ENCODE assay signal across 7 cellular contexts in the genomic region with DNA sequence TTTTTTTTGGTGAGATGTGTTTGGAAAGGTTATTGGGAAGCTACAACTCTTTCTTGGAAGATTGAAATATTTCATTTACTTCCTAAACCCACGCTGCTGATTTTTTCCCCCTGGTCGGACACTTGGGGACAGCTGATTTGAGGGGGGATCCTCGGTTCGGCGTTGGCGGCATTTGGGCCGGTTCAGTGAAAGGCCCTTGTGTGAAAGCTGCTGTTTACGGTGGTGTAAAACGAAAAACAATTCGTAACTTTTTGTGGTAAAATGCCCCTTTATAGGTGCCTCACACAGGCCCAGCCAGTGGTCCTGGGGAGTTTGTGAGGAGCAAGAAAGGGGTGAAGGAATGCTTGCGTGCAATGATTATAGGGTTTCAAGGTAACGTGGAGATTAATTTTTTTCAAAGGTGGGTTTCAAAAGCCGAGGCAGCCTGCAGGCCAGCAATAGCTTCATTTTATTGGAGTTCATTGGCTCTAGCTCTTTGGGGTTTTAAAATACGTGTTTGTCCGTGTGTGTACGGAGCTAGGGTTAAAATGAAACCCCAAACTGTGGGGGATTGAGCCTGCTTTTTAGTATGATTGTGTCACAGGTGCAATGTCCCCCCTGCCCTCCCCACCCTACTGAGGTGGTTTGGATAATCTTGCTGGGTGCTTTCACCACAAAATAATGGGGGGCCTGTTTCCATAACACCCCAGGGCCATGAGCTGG.
DNase-seq lines count a peak whose midpoint lies in the region; ATAC-seq and TF ChIP-seq lines count a peak whose summit lies in the region.

No MANE protein-coding gene starts in this region.

- H3K4me3 ChIP-seq in HFF-Myc (replicated peaks; ENCODE audit: low read depth, low read length): peak overlapping the region; percentile 69
- peak overlapping the region; percentile 68 for H3K4me3 ChIP-seq in WI38 (ENCODE audit: low read depth, low read length)
- peak overlapping the region; percentile 47 to 97 (median 76) for H3K4me3 ChIP-seq in spleen

- H3K27ac ChIP-seq in spleen: peak overlapping the region; percentile 73 to 98 (median 94)

- H3K36me3 ChIP-seq in spleen: peaks cover 0 to 39% (median 5%) of the 10 kb centered on the region in 6 donors

- TF ChIP-seq POLR2A in spleen (IDR thresholded peaks at IDR 0.05): no peak

- H3K4me1 ChIP-seq in spleen: peaks cover 16 to 87% (median 82%) of the 10 kb centered on the region in 6 donors

- TF ChIP-seq CTCF in HFF-Myc (IDR thresholded peaks at IDR 0.05; ENCODE audit: low read depth, low read length, missing control alignments) (no peak), WI38 (IDR thresholded peaks at IDR 0.05; ENCODE audit: low read depth, low read length) (no peak), spleen (IDR thresholded peaks at IDR 0.05 in 8 of 11, conservative IDR thresholded peaks at IDR 0.05 in 3 of 11) (no peak)

- 40 to 55% (median 44%) methylated on average over 16 of the region's 16 CpGs for WGBS in spleen, 5 donors

- H3K9me3 ChIP-seq in spleen: no peaks in the 10 kb centered on the region

- ATAC-seq in left ventricle myocardium superior (no peak), HG03039 (IDR thresholded peaks at IDR 0.05; ENCODE audit: unreplicated experiment) (no peak), HG03565 (IDR thresholded peaks at IDR 0.05; ENCODE audit: unreplicated experiment) (no peak)

- H3K27me3 ChIP-seq in spleen (replicated peaks in 1 of 7): peaks cover 0 to 3% (median 0%) of the 10 kb centered on the region in 7 donors

- no peak for DNase-seq in HFF-Myc (ENCODE audit: extremely low read depth, low read depth)
- peak; percentile 28 for DNase-seq in left ventricle myocardium superior
- DNase-seq in spleen: peak; percentile 39
- no peak for DNase-seq in amygdala (lab: John Stamatoyannopoulos, UW)

- intact Hi-C loops in left ventricle myocardium superior (cut with micrococcal nuclease): no loop called here
- intact Hi-C loops in spleen (cut with DNase I; ENCODE audit: low total_unique reads): loop anchor here (10.0 kb wide), 1 partner anchor 68 kb away; no protein-coding TSS in a partner anchor

Comparison
In these comparisons a context has a peak if more than half of its experiments do, and no peak if none do; other contexts are left out.
1. DNase-seq: peak in left ventricle myocardium superior (single experiment) and spleen (single experiment); none in HFF-Myc (single experiment) and amygdala (0 of 56).
2. Peak in every context shown above with its lines, with median percentiles within 50 percentile points of each other: H3K4me3 ChIP-seq.